8 cellular contexts compared by ENCODE assay signal in genomic region chr12:9064815-9065606, GRCh38. TPM values are rescaled to one million over a fixed set of nuclear protein-coding genes. Genes with fewer than 3 reads are reported as not detected.
DNase-seq lines count a peak whose midpoint lies in the region; ATAC-seq and TF ChIP-seq lines count a peak whose summit lies in the region.

No MANE protein-coding gene starts in this region.

- in situ Hi-C loops in GM13977 (cut with MboI; ENCODE audit: low pct_unique_long_range_greater_than_20kb, low sequenced_read_pairs, unreplicated experiment) = no loop called here

- peak overlapping the region; percentile 79 to 91 for H3K4ac ChIP-seq in mesenchymal stem cell (ENCODE audit: low read depth in 1 of 2, low read length in 2 of 2)

- no peaks in the 10 kb centered on the region for H3K27me3 ChIP-seq in mesenchymal stem cell (ENCODE audit: control insufficient read depth in 1 of 2, insufficient read depth in 1 of 2, low read length in 2 of 2)

- WGBS in mesenchymal stem cell = 13% methylated on average over 40 of the region's 45 CpGs

- H2AFZ ChIP-seq in mesenchymal stem cell (ENCODE audit: low read depth, low read length) = peak overlapping the region; percentile 99

- DNase-seq in 8988T = peak; percentile 50
- peak; percentile 27 for DNase-seq in GM13977 (ENCODE audit: low spot score)
- DNase-seq in SW480 (ENCODE audit: low spot score) = peak; percentile 94
- DNase-seq in epithelial cell of prostate (ENCODE audit: low read depth, low spot score) = peak; percentile 48
- peak; percentile 56 for DNase-seq in mesenchymal stem cell
- DNase-seq in substantia nigra (lab: John Stamatoyannopoulos, UW) = peak in 42 of 49 donors; percentile 8 to 86 (median 46)
- DNase-seq in GF-D8 (lab: John Stamatoyannopoulos, UW) = no peak

- H3K23ac ChIP-seq in mesenchymal stem cell (ENCODE audit: low read length in 2 of 2) = peak overlapping the region in 1 of 2 experiments; percentile 98

- peaks cover 5% of the 10 kb centered on the region for H3K79me1 ChIP-seq in mesenchymal stem cell (replicated peaks; ENCODE audit: low read length, poor library complexity, severe bottlenecking)

- H3K18ac ChIP-seq in mesenchymal stem cell (ENCODE audit: low read depth in 1 of 2, low read length in 2 of 2) = peak overlapping the region; percentile 88 to 100

- H3K9me3 ChIP-seq in mesenchymal stem cell (ENCODE audit: control insufficient read depth, low read length) = no peaks in the 10 kb centered on the region

- peak overlapping the region in 1 of 2 experiments; percentile 49 for H2BK12ac ChIP-seq in mesenchymal stem cell (ENCODE audit: low read length in 2 of 2)

- peak overlapping the region; percentile 94 for H3K4me2 ChIP-seq in mesenchymal stem cell (ENCODE audit: low read length, poor library complexity, severe bottlenecking)

- H3K36me3 ChIP-seq in mesenchymal stem cell (ENCODE audit: control insufficient read depth in 1 of 2, insufficient read depth in 2 of 2, low read depth in 1 of 2, low read length in 2 of 2) = peaks cover 0 to 5% of the 10 kb centered on the region in 2 experiments

- peak overlapping the region; percentile 92 for H3K9ac ChIP-seq in mesenchymal stem cell (ENCODE audit: low read length)

- TF ChIP-seq CTCF in GM13977 (IDR thresholded peaks at IDR 0.05; ENCODE audit: extremely low read depth, insufficient read depth, missing control alignments) = no peak

- H2AK5ac ChIP-seq in mesenchymal stem cell (ENCODE audit: low read length, severe bottlenecking) = no peak overlapping the region

- H3K14ac ChIP-seq in mesenchymal stem cell (ENCODE audit: low read length in 2 of 2) = peak overlapping the region in 1 of 2 experiments; percentile 98

- H2BK15ac ChIP-seq in mesenchymal stem cell (ENCODE audit: low read depth, poor library complexity, severe bottlenecking) = peak overlapping the region; percentile 100

- H2BK5ac ChIP-seq in mesenchymal stem cell (ENCODE audit: low read depth, low read length, poor library complexity, severe bottlenecking) = no peak overlapping the region

- peak overlapping the region; percentile 96 for H4K8ac ChIP-seq in mesenchymal stem cell (ENCODE audit: low read length)

- H2BK120ac ChIP-seq in mesenchymal stem cell (ENCODE audit: low read depth, low read length) = peak overlapping the region; percentile 82

- peak overlapping the region; percentile 98 for H4K91ac ChIP-seq in mesenchymal stem cell (ENCODE audit: low read length)

- H3K4me3 ChIP-seq in mesenchymal stem cell (ENCODE audit: insufficient read depth in 1 of 2, low read depth in 1 of 2, low read length in 2 of 2) = peak overlapping the region; percentile 87 to 91

- H3K27ac ChIP-seq in epithelial cell of prostate (peak overlapping the region; percentile 93), mesenchymal stem cell (ENCODE audit: low read length, poor library complexity, severe bottlenecking) (peak overlapping the region; percentile 63), substantia nigra (ENCODE audit: low read depth, low read length, poor library complexity, severe bottlenecking) (peak overlapping the region; percentile 87)

- peaks cover 13% of the 10 kb centered on the region for H3K4me1 ChIP-seq in mesenchymal stem cell (ENCODE audit: control insufficient read depth, insufficient read depth, low read depth, low read length)

- ATAC-seq in GM19452 (IDR thresholded peaks at IDR 0.05; ENCODE audit: unreplicated experiment) = no peak

RNA-seq across cellular contexts. Expression of gene A2M, which starts 50.7 kb away (rescaled TPM):
- 66.0 TPM for polyA plus RNA-seq in mesenchymal stem cell (2013, experiment 1 of 2)
- 64.8 TPM for polyA plus RNA-seq in mesenchymal stem cell (2013, experiment 2 of 2)
